Comparison of ENCODE assay signal across 8 cellular contexts in genomic region chr3:195154793-195155535, GRCh38.
DNase-seq lines count a peak whose midpoint lies in the region; ATAC-seq and TF ChIP-seq lines count a peak whose summit lies in the region.

No MANE protein-coding gene starts in this region.

- POLR2A ChIA-PET in CD4-positive, alpha-beta T cell (lab: Charles Lee): no interaction called here

- ATAC-seq in GM18870 (IDR thresholded peaks at IDR 0.05; ENCODE audit: unreplicated experiment) (peak; percentile 53), HG02938 (IDR thresholded peaks at IDR 0.05; ENCODE audit: unreplicated experiment) (no peak)
- ATAC-seq in CD4-positive, alpha-beta T cell (ENCODE audit: poor library complexity): no peak

- peaks cover 5% of the 10 kb centered on the region for H3K79me2 ChIP-seq in hepatocyte

- WGBS in hepatocyte (ENCODE audit: low lambda C conversion rate, missing lambda C conversion rate): 24% methylated on average over 16 of the region's 16 CpGs

- peaks cover 34% of the 10 kb centered on the region for H3K4me1 Mint-ChIP-seq in CD4-positive, alpha-beta T cell (ENCODE audit: low read depth)

- no peak overlapping the region for H3K27ac Mint-ChIP-seq in CD4-positive, alpha-beta T cell

- H3K36me3 ChIP-seq in hepatocyte (replicated peaks; ENCODE audit: insufficient read depth, low read depth) (no peaks in the 10 kb centered on the region), rectal smooth muscle tissue (ENCODE audit: control insufficient read depth, insufficient read depth, low read length) (no peaks in the 10 kb centered on the region)

- no peaks in the 10 kb centered on the region for H3K9me3 Mint-ChIP-seq in CD4-positive, alpha-beta T cell

- no peaks in the 10 kb centered on the region for H3K36me3 Mint-ChIP-seq in CD4-positive, alpha-beta T cell (ENCODE audit: low read depth)

- CTCF ChIA-PET in CD4-positive, alpha-beta T cell (lab: Charles Lee): no interaction called here

- H3K9ac ChIP-seq in rectal smooth muscle tissue (ENCODE audit: low read length): no peak overlapping the region

- intact Hi-C loops in CD4-positive, alpha-beta T cell (cut with DNase I, micrococcal nuclease): no loop called here

- H3K27me3 ChIP-seq in hepatocyte (no peaks in the 10 kb centered on the region), rectal smooth muscle tissue (ENCODE audit: control insufficient read depth, insufficient read depth, low read length) (no peaks in the 10 kb centered on the region)
- no peaks in the 10 kb centered on the region for H3K27me3 ChIP-seq in CD4-positive, alpha-beta T cell (ENCODE audit: control insufficient read depth, insufficient read depth, low read length)

- peak overlapping the region; percentile 56 for H3K4me2 ChIP-seq in hepatocyte

- DNase-seq in NCI-H1105 treated with DMSO at 0.1 percent for 48 hours (lab: John Stamatoyannopoulos, UW): peak; percentile 97
- DNase-seq in astrocyte of the hippocampus (ENCODE audit: low read depth, low spot score): peak; percentile 99
- peak; percentile 86 for DNase-seq in hepatocyte (ENCODE audit: low spot score)
- no peak for DNase-seq in SIG-M5 treated with dmso at 0.1 percent for 504 hours (lab: John Stamatoyannopoulos, UW; ENCODE audit: unreplicated experiment)
- DNase-seq in CD4-positive, alpha-beta T cell: no peak

- H3K9me3 ChIP-seq in hepatocyte (ENCODE audit: low read depth): no peaks in the 10 kb centered on the region
- H3K9me3 ChIP-seq in CD4-positive, alpha-beta T cell (ENCODE audit: control insufficient read depth, low read length): no peaks in the 10 kb centered on the region

- H4K20me1 ChIP-seq in hepatocyte (ENCODE audit: insufficient read depth, poor library complexity, severe bottlenecking): no peaks in the 10 kb centered on the region

- no peak overlapping the region for H2AFZ ChIP-seq in hepatocyte

- no peak for TF ChIP-seq CTCF in hepatocyte (IDR thresholded peaks at IDR 0.05; ENCODE audit: poor library complexity)
- no peak for TF ChIP-seq CTCF in CD4-positive, alpha-beta T cell (IDR thresholded peaks at IDR 0.05)

- H3K27ac ChIP-seq in hepatocyte (peak overlapping the region; percentile 91), rectal smooth muscle tissue (ENCODE audit: low read depth, low read length) (peak overlapping the region; percentile 96)
- H3K27ac ChIP-seq in CD4-positive, alpha-beta T cell (ENCODE audit: low read depth, low read length): no peak overlapping the region

- no peaks in the 10 kb centered on the region for H3K9me2 ChIP-seq in hepatocyte (replicated peaks; ENCODE audit: insufficient read depth)

- H3K4me3 ChIP-seq in hepatocyte: no peak overlapping the region
- H3K4me3 ChIP-seq in rectal smooth muscle tissue (ENCODE audit: low read length): peak overlapping the region; percentile 4

- H3K4me3 Mint-ChIP-seq in CD4-positive, alpha-beta T cell: no peak overlapping the region

- H3K4me1 ChIP-seq in hepatocyte (ENCODE audit: insufficient read depth) (peaks cover 56% of the 10 kb centered on the region), rectal smooth muscle tissue (ENCODE audit: control insufficient read depth, insufficient read depth, low read length) (peaks cover 41% of the 10 kb centered on the region)

- peaks cover 4% of the 10 kb centered on the region for H3K27me3 Mint-ChIP-seq in CD4-positive, alpha-beta T cell

Comparison
In these comparisons a context has a peak if more than half of its experiments do, and no peak if none do; other contexts are left out.
1. DNase-seq: peak in NCI-H1105 treated with DMSO at 0.1 percent for 48 hours (single experiment), astrocyte of the hippocampus (single experiment) and hepatocyte (single experiment); none in SIG-M5 treated with dmso at 0.1 percent for 504 hours (single experiment) and CD4-positive, alpha-beta T cell (0 of 10).